ENCODE assay signal across 18 cellular contexts in the genomic region with DNA sequence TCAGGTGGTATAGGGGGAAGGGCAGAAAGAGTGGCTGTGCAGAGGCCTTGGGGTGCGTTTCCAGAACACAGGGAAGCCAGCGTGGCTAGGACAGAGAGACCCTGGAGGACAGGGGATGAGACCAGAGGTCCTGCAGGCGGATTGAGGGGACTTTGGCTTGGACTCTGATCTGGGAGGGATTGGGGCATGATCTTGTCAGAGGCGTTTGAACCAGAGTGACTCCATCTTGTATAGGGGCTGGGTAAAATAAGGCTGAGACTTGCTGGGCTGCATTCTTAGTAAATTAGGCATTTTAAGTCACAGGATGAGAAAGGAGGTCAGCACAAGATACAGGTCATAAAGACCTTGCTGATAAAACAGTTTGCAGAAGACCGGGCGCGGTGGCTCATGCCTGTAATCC.
"Had no signal": no experiment of that assay in that cellular context is flagged by ENCODE, and none has a peak within 500 bp of the region (broad histone marks: within the 10 kb centered on the region; RNA-seq: fewer than 3 reads in every experiment).

No MANE protein-coding gene starts in this region.

- H3K27ac ChIP-seq: coronary artery, heart left ventricle, neutrophil, right atrium auricular region, sigmoid colon, skin epidermis, tibial artery, upper lobe of right lung had no signal

- H3K9me3 ChIP-seq: heart left ventricle, neutrophil, right atrium auricular region, sigmoid colon, tibial artery, upper lobe of right lung had no signal

- ATAC-seq: esophagus mucosa; heart left ventricle; left colon; left ventricle myocardium superior; naive thymus-derived CD4-positive, alpha-beta T cell; upper lobe of right lung had no signal

- H3K4me3 ChIP-seq: coronary artery, heart left ventricle, lung, right atrium auricular region, sigmoid colon, skin epidermis, tibial artery, upper lobe of right lung had no signal

- H3K27me3 ChIP-seq: heart left ventricle, neutrophil, right atrium auricular region, sigmoid colon, tibial artery, upper lobe of right lung had no signal

- H3K4me3 Mint-ChIP-seq: naive thymus-derived CD4-positive, alpha-beta T cell had no signal

- H3K36me3 ChIP-seq: heart left ventricle, neutrophil, right atrium auricular region, sigmoid colon, tibial artery, upper lobe of right lung had no signal

- H3K36me3 Mint-ChIP-seq: naive thymus-derived CD4-positive, alpha-beta T cell had no signal

- DNase-seq: effector CD4-positive, alpha-beta T cell; hippocampal formation; left colon; left ventricle myocardium superior; mesenchymal stem cell; naive thymus-derived CD4-positive, alpha-beta T cell; sigmoid colon; stimulated activated CD4-positive, alpha-beta T cell treated with anti-CD3 and anti-CD28 coated beads, Interleukin-2, amount 100 ng/mL, for 24 hours; stimulated activated naive CD4-positive, alpha-beta T cell treated with Interleukin-2 at 50 U/mL for 16 hours; tibial artery; upper lobe of right lung had no signal
